In the genomic region with DNA sequence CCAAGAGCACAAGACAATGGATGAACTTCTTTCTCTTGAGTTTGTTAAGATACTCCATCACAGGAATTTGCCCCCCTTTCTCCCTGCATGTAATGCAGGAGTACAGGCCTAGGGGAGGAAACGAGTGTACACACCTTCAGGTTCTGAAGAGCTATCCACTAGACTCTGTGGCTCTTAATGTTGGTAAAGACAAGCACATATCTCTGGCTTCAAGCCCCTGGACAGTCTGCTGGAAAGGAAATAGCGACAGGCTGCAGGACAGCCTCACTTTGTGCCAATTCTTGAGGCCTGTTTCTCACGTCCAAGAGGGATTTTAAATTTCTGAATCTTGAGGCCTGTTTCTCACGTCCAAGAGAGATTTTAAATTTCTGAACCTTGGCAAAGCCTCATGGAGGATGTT, we compare ENCODE assay signal across 17 cellular contexts.
A peak's percentile ranks its signal among the peaks of the same experiment; 100 is the strongest.
DNase-seq lines count a peak whose midpoint lies in the region; ATAC-seq and TF ChIP-seq lines count a peak whose summit lies in the region.
"Had no signal": no experiment of that assay in that cellular context is flagged by ENCODE, and none has a peak within 500 bp of the region (broad histone marks: within the 10 kb centered on the region; RNA-seq: fewer than 3 reads in every experiment).

No MANE protein-coding gene starts in this region.

- H3K9me3 Mint-ChIP-seq in nephron: no peaks in the 10 kb centered on the region
- H3K9me3 Mint-ChIP-seq: CD4-positive, alpha-beta T cell; IgD-negative memory B cell had no signal

- H3K4me3 Mint-ChIP-seq in nephron: no peak overlapping the region
- H3K4me3 Mint-ChIP-seq: CD4-positive, alpha-beta T cell; H9; IgD-negative memory B cell had no signal

- TF ChIP-seq CTCF in nephron (IDR thresholded peaks at IDR 0.05; ENCODE audit: unreplicated experiment in 3 of 3): no peak

- ATAC-seq in Right ventricle myocardium inferior (peak; percentile 52), left ventricle myocardium superior (peak; percentile 66), HG02571 (IDR thresholded peaks at IDR 0.05; ENCODE audit: unreplicated experiment) (no peak)
- ATAC-seq: A549, GM12878, HepG2 had no signal

- peaks cover 26% of the 10 kb centered on the region for H3K36me3 Mint-ChIP-seq in nephron (ENCODE audit: low read depth)

- DNase-seq in Right ventricle myocardium inferior (ENCODE audit: missing footprints): no peak
- no peak for DNase-seq in cardiac septum (ENCODE audit: low spot score)
- no peak for DNase-seq in left ventricle myocardium superior
- DNase-seq in NCI-H345 (lab: John Stamatoyannopoulos, UW): no peak
- DNase-seq in foreskin melanocyte: no peak
- DNase-seq: AML-193; Caco-2; CD4-positive, alpha-beta T cell; DMS153; DMS79 treated with DMSO at 0.1 percent for 48 hours; H9 had no signal

- peak overlapping the region in 2 of 3 experiments; percentile 56 to 78 for H3K27ac Mint-ChIP-seq in nephron
- H3K27ac Mint-ChIP-seq: CD4-positive, alpha-beta T cell; H9; IgD-negative memory B cell had no signal

- H3K4me1 Mint-ChIP-seq in nephron: peaks cover 37% of the 10 kb centered on the region
- H3K4me1 Mint-ChIP-seq: IgD-negative memory B cell had no signal

- no peaks in the 10 kb centered on the region for H3K27me3 Mint-ChIP-seq in nephron (ENCODE audit: low read depth)
- H3K27me3 Mint-ChIP-seq: CD4-positive, alpha-beta T cell; IgD-negative memory B cell had no signal

- intact Hi-C loops in Right ventricle myocardium inferior (cut with DNase I): no loop called here
- intact Hi-C loops in cardiac septum (cut with DNase I): no loop called here
- intact Hi-C loops in left ventricle myocardium superior (cut with micrococcal nuclease): loop anchor here (10.0 kb wide), 1 partner anchor 143 kb away; no protein-coding TSS in a partner anchor
